ENCODE assay signal across 1 cellular context in the genomic region with DNA sequence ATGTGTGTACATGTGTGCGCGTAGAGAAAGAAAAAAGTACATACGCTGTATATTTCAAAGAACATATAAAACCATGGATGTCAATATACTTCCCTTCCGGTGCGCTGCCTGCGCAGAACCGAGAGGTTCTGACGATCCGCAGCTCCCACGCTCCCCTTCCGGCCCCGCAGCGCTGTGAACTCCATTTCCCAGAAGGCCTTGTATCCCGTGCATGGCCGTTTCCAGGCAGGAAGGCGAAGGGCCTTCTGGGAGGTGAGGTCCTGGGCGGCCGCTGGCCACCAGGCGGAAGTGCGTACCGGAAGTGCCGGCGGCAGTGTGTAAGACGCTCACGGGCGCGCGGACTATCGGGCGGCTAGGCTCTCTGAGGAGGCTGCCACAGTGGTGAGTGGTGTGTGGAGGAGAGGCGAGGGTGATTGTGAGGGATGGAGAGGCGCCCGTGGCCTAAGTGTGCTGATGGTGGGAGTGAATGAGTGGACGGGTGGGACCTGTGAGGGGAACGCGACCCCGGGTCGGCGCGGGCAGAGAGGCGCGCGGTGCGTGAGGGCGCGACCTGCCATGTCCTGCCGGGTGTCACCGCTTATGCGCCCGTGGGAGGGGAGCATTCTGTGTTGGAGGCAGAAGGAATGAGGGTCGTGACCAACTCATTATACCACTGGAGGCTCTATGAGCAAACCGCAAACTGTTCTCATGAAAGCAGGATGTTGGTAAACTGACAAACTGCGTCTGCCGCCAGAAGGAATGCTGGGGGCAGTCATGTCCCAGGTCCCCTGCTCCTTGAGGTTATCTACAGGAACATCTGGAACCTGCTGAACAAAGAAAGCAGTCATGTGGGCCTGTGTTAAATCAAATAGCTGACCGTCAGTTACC.
TF ChIP-seq lines count a peak whose summit lies in the region.

Gene ERVK3-1, plus strand, starts transcription at position 313 of the 867 bp plus-strand sequence. CDS start 6,792 bp downstream, outside the sequence.

TF ChIP-seq in HepG2, 621 proteins besides CTCF, POLR2A, EP300 and RAD21 (continued from another document and continues in another):
- TF ChIP-seq PAXIP1 (CRISPR knock-in tag; conservative IDR thresholded peaks at IDR 0.05), result peak; percentile 43; the same call in 1 of the 2 replicates
- no peak for TF ChIP-seq KLF12 (CRISPR knock-in tag; IDR thresholded peaks at IDR 0.05; ENCODE audit: borderline replicate concordance)
- TF ChIP-seq HMGXB4 (CRISPR knock-in tag; IDR thresholded peaks at IDR 0.05; ENCODE audit: borderline replicate concordance in 1 of 2, low read depth in 1 of 2), result peak; percentile 48 to 55; a peak in 3 of 4 replicates
- 0 out of 2 replicates have a peak, but pooled peaks have one; percentile 21 for TF ChIP-seq ZFP90 (CRISPR knock-in tag; IDR thresholded peaks at IDR 0.05; ENCODE audit: borderline replicate concordance)
- peak; percentile 86 for TF ChIP-seq YY1 (IDR thresholded peaks at IDR 0.05; ENCODE audit: insufficient read depth, insufficient replicate concordance, low read depth, low read length)
- TF ChIP-seq, protein P1, sequence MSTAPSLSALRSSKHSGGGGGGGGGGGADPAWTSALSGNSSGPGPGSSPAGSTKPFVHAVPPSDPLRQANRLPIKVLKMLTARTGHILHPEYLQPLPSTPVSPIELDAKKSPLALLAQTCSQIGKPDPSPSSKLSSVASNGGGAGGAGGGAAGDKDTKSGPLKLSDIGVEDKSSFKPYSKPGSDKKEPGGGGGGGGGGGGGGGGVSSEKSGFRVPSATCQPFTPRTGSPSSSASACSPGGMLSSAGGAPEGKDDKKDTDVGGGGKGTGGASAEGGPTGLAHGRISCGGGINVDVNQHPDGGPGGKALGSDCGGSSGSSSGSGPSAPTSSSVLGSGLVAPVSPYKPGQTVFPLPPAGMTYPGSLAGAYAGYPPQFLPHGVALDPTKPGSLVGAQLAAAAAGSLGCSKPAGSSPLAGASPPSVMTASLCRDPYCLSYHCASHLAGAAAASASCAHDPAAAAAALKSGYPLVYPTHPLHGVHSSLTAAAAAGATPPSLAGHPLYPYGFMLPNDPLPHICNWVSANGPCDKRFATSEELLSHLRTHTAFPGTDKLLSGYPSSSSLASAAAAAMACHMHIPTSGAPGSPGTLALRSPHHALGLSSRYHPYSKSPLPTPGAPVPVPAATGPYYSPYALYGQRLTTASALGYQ (CRISPR knock-in tag; IDR thresholded peaks at IDR 0.05), result no peak; the same call in 1 of the 2 replicates
- TF ChIP-seq, protein P2, sequence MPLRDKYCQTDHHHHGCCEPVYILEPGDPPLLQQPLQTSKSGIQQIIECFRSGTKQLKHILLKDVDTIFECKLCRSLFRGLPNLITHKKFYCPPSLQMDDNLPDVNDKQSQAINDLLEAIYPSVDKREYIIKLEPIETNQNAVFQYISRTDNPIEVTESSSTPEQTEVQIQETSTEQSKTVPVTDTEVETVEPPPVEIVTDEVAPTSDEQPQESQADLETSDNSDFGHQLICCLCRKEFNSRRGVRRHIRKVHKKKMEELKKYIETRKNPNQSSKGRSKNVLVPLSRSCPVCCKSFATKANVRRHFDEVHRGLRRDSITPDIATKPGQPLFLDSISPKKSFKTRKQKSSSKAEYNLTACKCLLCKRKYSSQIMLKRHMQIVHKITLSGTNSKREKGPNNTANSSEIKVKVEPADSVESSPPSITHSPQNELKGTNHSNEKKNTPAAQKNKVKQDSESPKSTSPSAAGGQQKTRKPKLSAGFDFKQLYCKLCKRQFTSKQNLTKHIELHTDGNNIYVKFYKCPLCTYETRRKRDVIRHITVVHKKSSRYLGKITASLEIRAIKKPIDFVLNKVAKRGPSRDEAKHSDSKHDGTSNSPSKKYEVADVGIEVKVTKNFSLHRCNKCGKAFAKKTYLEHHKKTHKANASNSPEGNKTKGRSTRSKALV (CRISPR knock-in tag; IDR thresholded peaks at IDR 0.05), result 0 out of 2 replicates have a peak, but pooled peaks have one; percentile 41
- TF ChIP-seq ZNF10 (CRISPR knock-in tag; IDR thresholded peaks at IDR 0.05; ENCODE audit: borderline replicate concordance, low read depth), result no peak
- TF ChIP-seq ZNF83 (CRISPR knock-in tag; IDR thresholded peaks at IDR 0.05; ENCODE audit: borderline replicate concordance), result peak; percentile 78; the same call in 1 of the 2 replicates
- TF ChIP-seq KLF16 (CRISPR knock-in tag; IDR thresholded peaks at IDR 0.05), result peak in 1 of 2 experiments; percentile 79; a peak in 2 of 4 replicates
- TF ChIP-seq MIER2 (CRISPR knock-in tag; IDR thresholded peaks at IDR 0.05), result peak; percentile 28; the same call in 1 of the 2 replicates
- no peak for TF ChIP-seq ZBTB2 (CRISPR knock-in tag; IDR thresholded peaks at IDR 0.05; ENCODE audit: low read depth)
- no peak for TF ChIP-seq SMAD9 (CRISPR knock-in tag; IDR thresholded peaks at IDR 0.05)
- peak; percentile 91; the same call in 1 of the 2 replicates for TF ChIP-seq IKZF5 (CRISPR knock-in tag; IDR thresholded peaks at IDR 0.05)
- peak; percentile 60; the same call in 1 of the 2 replicates for TF ChIP-seq IRX3 (CRISPR knock-in tag; IDR thresholded peaks at IDR 0.05; ENCODE audit: borderline replicate concordance, low read depth)
- TF ChIP-seq AGO1 (IDR thresholded peaks at IDR 0.05; ENCODE audit: low read depth, low read length, poor library complexity, severe bottlenecking), result peak; percentile 92
- TF ChIP-seq ZNF225 (CRISPR knock-in tag; IDR thresholded peaks at IDR 0.05), result peak; percentile 76; the same call in 1 of the 2 replicates
- peak; percentile 88; the same call in 1 of the 2 replicates for TF ChIP-seq KDM5B (CRISPR knock-in tag; IDR thresholded peaks at IDR 0.05; ENCODE audit: borderline replicate concordance)
- no peak for TF ChIP-seq ADNP (CRISPR knock-in tag; IDR thresholded peaks at IDR 0.05)
- TF ChIP-seq ZBTB14 (CRISPR knock-in tag; IDR thresholded peaks at IDR 0.05), result peak; percentile 79
- peak; percentile 93 for TF ChIP-seq KMT2A (CRISPR knock-in tag; IDR thresholded peaks at IDR 0.05)
- TF ChIP-seq, protein P3, sequence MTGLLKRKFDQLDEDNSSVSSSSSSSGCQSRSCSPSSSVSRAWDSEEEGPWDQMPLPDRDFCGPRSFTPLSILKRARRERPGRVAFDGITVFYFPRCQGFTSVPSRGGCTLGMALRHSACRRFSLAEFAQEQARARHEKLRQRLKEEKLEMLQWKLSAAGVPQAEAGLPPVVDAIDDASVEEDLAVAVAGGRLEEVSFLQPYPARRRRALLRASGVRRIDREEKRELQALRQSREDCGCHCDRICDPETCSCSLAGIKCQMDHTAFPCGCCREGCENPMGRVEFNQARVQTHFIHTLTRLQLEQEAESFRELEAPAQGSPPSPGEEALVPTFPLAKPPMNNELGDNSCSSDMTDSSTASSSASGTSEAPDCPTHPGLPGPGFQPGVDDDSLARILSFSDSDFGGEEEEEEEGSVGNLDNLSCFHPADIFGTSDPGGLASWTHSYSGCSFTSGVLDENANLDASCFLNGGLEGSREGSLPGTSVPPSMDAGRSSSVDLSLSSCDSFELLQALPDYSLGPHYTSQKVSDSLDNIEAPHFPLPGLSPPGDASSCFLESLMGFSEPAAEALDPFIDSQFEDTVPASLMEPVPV (CRISPR knock-in tag; IDR thresholded peaks at IDR 0.05), result peak; percentile 91
- no peak for TF ChIP-seq TEAD2 (CRISPR knock-in tag; IDR thresholded peaks at IDR 0.05)
- TF ChIP-seq, protein P4, sequence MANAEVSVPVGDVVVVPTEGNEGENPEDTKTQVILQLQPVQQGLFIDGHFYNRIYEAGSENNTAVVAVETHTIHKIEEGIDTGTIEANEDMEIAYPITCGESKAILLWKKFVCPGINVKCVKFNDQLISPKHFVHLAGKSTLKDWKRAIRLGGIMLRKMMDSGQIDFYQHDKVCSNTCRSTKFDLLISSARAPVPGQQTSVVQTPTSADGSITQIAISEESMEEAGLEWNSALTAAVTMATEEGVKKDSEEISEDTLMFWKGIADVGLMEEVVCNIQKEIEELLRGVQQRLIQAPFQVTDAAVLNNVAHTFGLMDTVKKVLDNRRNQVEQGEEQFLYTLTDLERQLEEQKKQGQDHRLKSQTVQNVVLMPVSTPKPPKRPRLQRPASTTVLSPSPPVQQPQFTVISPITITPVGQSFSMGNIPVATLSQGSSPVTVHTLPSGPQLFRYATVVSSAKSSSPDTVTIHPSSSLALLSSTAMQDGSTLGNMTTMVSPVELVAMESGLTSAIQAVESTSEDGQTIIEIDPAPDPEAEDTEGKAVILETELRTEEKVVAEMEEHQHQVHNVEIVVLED (CRISPR knock-in tag; IDR thresholded peaks at IDR 0.05; ENCODE audit: borderline replicate concordance), result peak; percentile 97
- TF ChIP-seq DMAP1 (CRISPR knock-in tag; IDR thresholded peaks at IDR 0.05), result peak; percentile 82
- peak; percentile 96 for TF ChIP-seq SPEN (CRISPR knock-in tag; IDR thresholded peaks at IDR 0.05; ENCODE audit: low read depth)
- TF ChIP-seq BHLHE40 (IDR thresholded peaks at IDR 0.05; ENCODE audit: low read length), result 0 out of 2 replicates have a peak, but pooled peaks have one; percentile 46
- peak; percentile 82 for TF ChIP-seq GATA4 (IDR thresholded peaks at IDR 0.05; ENCODE audit: borderline replicate concordance, low read depth)
- peak; percentile 55 for TF ChIP-seq NFYB (CRISPR knock-in tag; IDR thresholded peaks at IDR 0.05)
- no peak for TF ChIP-seq NR2F6 (IDR thresholded peaks at IDR 0.05)
- TF ChIP-seq NR2F6 (CRISPR knock-in tag; IDR thresholded peaks at IDR 0.05), result peak; percentile 60; the same call in 1 of the 2 replicates
